Comparison of ENCODE assay signal across 15 cellular contexts in the genomic region with DNA sequence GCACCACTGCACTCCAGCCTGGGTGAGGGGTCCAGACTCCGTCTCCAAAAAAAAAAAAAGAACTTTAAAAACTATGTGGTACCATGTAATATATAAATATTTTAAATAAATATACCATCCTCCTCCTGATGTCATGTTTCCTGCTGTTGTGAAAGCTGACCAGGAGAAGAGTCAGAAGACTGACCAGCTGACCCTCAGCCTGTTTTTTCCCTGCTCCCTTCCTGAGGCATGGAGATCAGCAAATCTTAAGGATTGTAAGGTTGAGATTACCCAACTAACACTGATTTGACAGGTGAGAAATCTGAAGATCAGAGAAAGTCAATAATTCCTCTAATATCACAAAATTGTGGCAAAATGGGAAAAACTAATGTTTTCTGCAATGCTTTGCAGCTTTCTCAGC. TPM values are rescaled to one million over a fixed set of nuclear protein-coding genes. Genes with fewer than 3 reads are reported as not detected.
DNase-seq lines count a peak whose midpoint lies in the region; TF ChIP-seq lines count a peak whose summit lies in the region.
"Had no signal": no experiment of that assay in that cellular context is flagged by ENCODE, and none has a peak within 500 bp of the region (broad histone marks: within the 10 kb centered on the region; RNA-seq: fewer than 3 reads in every experiment).

No MANE protein-coding gene starts in this region.

- H3K27me3 Mint-ChIP-seq in IgD-negative memory B cell = no peaks in the 10 kb centered on the region

- no peak overlapping the region for H2BK12ac ChIP-seq in mesenchymal stem cell (ENCODE audit: low read length in 2 of 2)

- TF ChIP-seq CTCF in AG04450 (IDR thresholded peaks at IDR 0.05; ENCODE audit: low read depth, low read length) (no peak), fibroblast of pulmonary artery (IDR thresholded peaks at IDR 0.05; ENCODE audit: low read length, missing control alignments) (no peak)

- no peak overlapping the region for H3K4me3 Mint-ChIP-seq in IgD-negative memory B cell
- H3K4me3 Mint-ChIP-seq: CD14-positive monocyte; CD8-positive, alpha-beta T cell had no signal

- peaks cover 2% of the 10 kb centered on the region for H3K36me3 Mint-ChIP-seq in IgD-negative memory B cell

- no peak overlapping the region for H3K14ac ChIP-seq in mesenchymal stem cell (ENCODE audit: low read length in 2 of 2)

- H2BK120ac ChIP-seq in mesenchymal stem cell (ENCODE audit: low read depth, low read length) = no peak overlapping the region

- no peaks in the 10 kb centered on the region for H3K9me3 Mint-ChIP-seq in IgD-negative memory B cell
- H3K9me3 Mint-ChIP-seq: CD8-positive, alpha-beta T cell had no signal

- POLR2A ChIA-PET in AG04450 (lab: Yijun Ruan, JAX) = interaction anchor here (0.7 kb wide), 2 partner anchors 18 to 53 kb away, joined by 5 to 6 read pairs; partner anchors contain the start of gene NCOR1

- no peak overlapping the region for H3K4ac ChIP-seq in mesenchymal stem cell (ENCODE audit: low read depth in 1 of 2, low read length in 2 of 2)

- H2BK5ac ChIP-seq in mesenchymal stem cell (ENCODE audit: low read depth, low read length, poor library complexity, severe bottlenecking) = no peak overlapping the region

- H3K23ac ChIP-seq in mesenchymal stem cell (ENCODE audit: low read length in 2 of 2) = no peak overlapping the region

- H3K4me1 Mint-ChIP-seq in IgD-negative memory B cell = peaks cover 21 to 32% (median 26%) of the 10 kb centered on the region in 3 donors

- no peak overlapping the region for H2AK5ac ChIP-seq in mesenchymal stem cell (ENCODE audit: low read length, severe bottlenecking)

- H3K27me3 ChIP-seq in AG04450 (ENCODE audit: control insufficient read depth, insufficient read depth, low read length) = no peaks in the 10 kb centered on the region
- H3K27me3 ChIP-seq in mesenchymal stem cell (ENCODE audit: control insufficient read depth in 1 of 2, insufficient read depth in 1 of 2, low read length in 2 of 2) = no peaks in the 10 kb centered on the region

- H3K27ac ChIP-seq in AG04450 (ENCODE audit: low read depth, low read length) (peak overlapping the region; percentile 21), mesenchymal stem cell (ENCODE audit: low read length, poor library complexity, severe bottlenecking) (no peak overlapping the region)
- H3K27ac ChIP-seq: GM23248 had no signal

- H3K4me2 ChIP-seq in mesenchymal stem cell (ENCODE audit: low read length, poor library complexity, severe bottlenecking) = no peak overlapping the region

- H3K79me1 ChIP-seq in mesenchymal stem cell (replicated peaks; ENCODE audit: low read length, poor library complexity, severe bottlenecking) = no peaks in the 10 kb centered on the region

- H3K4me3 ChIP-seq in AG04450 (ENCODE audit: low read depth, low read length) (no peak overlapping the region), fibroblast of pulmonary artery (replicated peaks; ENCODE audit: low read depth, low read length) (no peak overlapping the region), mesenchymal stem cell (ENCODE audit: insufficient read depth in 1 of 2, low read depth in 1 of 2, low read length in 2 of 2) (no peak overlapping the region)
- H3K4me3 ChIP-seq: GM23248 had no signal

- peaks cover 8% of the 10 kb centered on the region for H3K4me1 ChIP-seq in mesenchymal stem cell (ENCODE audit: control insufficient read depth, insufficient read depth, low read depth, low read length)

- no peaks in the 10 kb centered on the region; the same call in 1 of the 2 replicates for H3K9me3 ChIP-seq in AG04450 (ENCODE audit: control insufficient read depth, insufficient read depth, low read length)
- no peaks in the 10 kb centered on the region for H3K9me3 ChIP-seq in mesenchymal stem cell (ENCODE audit: control insufficient read depth, low read length)

- no peak overlapping the region for H2BK15ac ChIP-seq in mesenchymal stem cell (ENCODE audit: low read depth, poor library complexity, severe bottlenecking)

- no peak overlapping the region for H3K18ac ChIP-seq in mesenchymal stem cell (ENCODE audit: low read depth in 1 of 2, low read length in 2 of 2)

- no peak overlapping the region for H4K8ac ChIP-seq in mesenchymal stem cell (ENCODE audit: low read length)

- peak overlapping the region in 2 of 3 donors; percentile 53 to 74 for H3K27ac Mint-ChIP-seq in IgD-negative memory B cell
- H3K27ac Mint-ChIP-seq: CD8-positive, alpha-beta T cell had no signal

- H3K36me3 ChIP-seq in mesenchymal stem cell (ENCODE audit: control insufficient read depth in 1 of 2, insufficient read depth in 2 of 2, low read depth in 1 of 2, low read length in 2 of 2) = peaks cover 10 to 24% of the 10 kb centered on the region in 2 experiments

- CTCF ChIA-PET in AG04450 (lab: Charles Lee) = no interaction called here

- no peak overlapping the region for H2AFZ ChIP-seq in mesenchymal stem cell (ENCODE audit: low read depth, low read length)
- H2AFZ ChIP-seq: GM23248 had no signal

- H4K91ac ChIP-seq in mesenchymal stem cell (ENCODE audit: low read length) = no peak overlapping the region

- WGBS in mesenchymal stem cell = no CpG with 5 or more reads among the region's 1 CpG

- DNase-seq in AG04450 (ENCODE audit: low read depth, low spot score) = no peak
- DNase-seq in fibroblast of pulmonary artery (ENCODE audit: low read depth) = peak; percentile 11
- DNase-seq in mesenchymal stem cell = peak; percentile 40
- DNase-seq in KG1 (lab: John Stamatoyannopoulos, UW) = no peak
- no peak for DNase-seq in NCI-H510A (lab: John Stamatoyannopoulos, UW)
- no peak for DNase-seq in NCI-H1105 treated with DMSO at 0.1 percent for 48 hours (lab: John Stamatoyannopoulos, UW)
- DNase-seq: 8988T; CD8-positive, alpha-beta T cell; COR-L47; DMS153; DMS79 treated with DMSO at 0.1 percent for 48 hours; EL; GM23248 had no signal

- H3K9ac ChIP-seq in mesenchymal stem cell (ENCODE audit: low read length) = no peak overlapping the region
- H3K9ac ChIP-seq: GM23248 had no signal

RNA-seq across cellular contexts. Expression of gene NCOR1, which starts 18.1 kb away (rescaled TPM):
- polyA plus RNA-seq in AG04450 (2011; rRNA removed) = 109 and 127 TPM in 2 replicates
- 336 and 348 TPM in 2 replicates for polyA minus RNA-seq in AG04450 (2011; rRNA and poly(A)+ RNA removed)
- polyA plus RNA-seq in IgD-negative memory B cell = 166 TPM
- polyA plus RNA-seq in mesenchymal stem cell (2013, experiment 1 of 2) = 52.9 TPM
- polyA plus RNA-seq in mesenchymal stem cell (2013, experiment 2 of 2) = 49.7 TPM

RNA-seq across cellular contexts. Expression of gene PIGL, which starts 19.7 kb away (rescaled TPM):
- 16.5 and 19.3 TPM in 2 replicates for polyA plus RNA-seq in AG04450 (2011; rRNA removed)
- polyA minus RNA-seq in AG04450 (2011; rRNA and poly(A)+ RNA removed) = 15.5 and 17.8 TPM in 2 replicates
- polyA plus RNA-seq in IgD-negative memory B cell = 14.7 TPM
- 15.5 TPM for polyA plus RNA-seq in mesenchymal stem cell (2013, experiment 1 of 2)
- polyA plus RNA-seq in mesenchymal stem cell (2013, experiment 2 of 2) = 15.0 TPM

Comparison
In these comparisons a context has a peak if more than half of its experiments do, and no peak if none do; other contexts are left out.
1. DNase-seq: peak in fibroblast of pulmonary artery (single experiment) and mesenchymal stem cell (single experiment); none in AG04450 (single experiment), KG1 (single experiment), NCI-H510A (single experiment) and NCI-H1105 treated with DMSO at 0.1 percent for 48 hours (single experiment).